In genomic region chr1:58152709-58153108, GRCh38 we compare ENCODE assay signal across 29 cellular contexts.
"Had no signal": no experiment of that assay in that cellular context is flagged by ENCODE, and none has a peak within 500 bp of the region (broad histone marks: within the 10 kb centered on the region; RNA-seq: fewer than 3 reads in every experiment).

No MANE protein-coding gene starts in this region.

- H3K36me3 ChIP-seq: brain microvascular endothelial cell had no signal

- H3K27me3 ChIP-seq: brain microvascular endothelial cell had no signal

- H3K27ac ChIP-seq: brain microvascular endothelial cell, coronary artery, dorsolateral prefrontal cortex had no signal

- DNase-seq: activated CD4-positive, alpha-beta memory T cell treated with anti-CD3 and anti-CD28 coated beads for 36 hours; activated CD4-positive, alpha-beta T cell treated with anti-CD3 and anti-CD28 coated beads for 36 hours; activated CD4-positive, alpha-beta T cell treated with anti-CD3 and anti-CD28 coated beads, Interleukin-2, amount 10 ng/mL, durations not matched to agents 24 days and 14 days; activated CD4-positive, CD25-positive, alpha-beta regulatory T cell; activated CD4-positive, CD25-positive, alpha-beta regulatory T cell treated with anti-CD3 and anti-CD28 coated beads, Interleukin-2, amount 50 U/mL, for 72 hours; activated CD8-positive, alpha-beta memory T cell treated with anti-CD3 and anti-CD28 coated beads, Interleukin-2, amount 10 ng/mL, durations not matched to agents 7 days and 5 days; activated CD8-positive, alpha-beta memory T cell treated with anti-CD3 and anti-CD28 coated beads, Interleukin-2, amount 50 U/mL, for 4 hours; activated CD8-positive, alpha-beta T cell treated with anti-CD3 and anti-CD28 coated beads, Interleukin-2, amount 10 ng/mL, durations not matched to agents 7 days and 5 days; activated effector memory CD4-positive, alpha-beta T cell treated with Interleukin-2 at 50 U/mL for 16 hours; activated gamma-delta T cell treated with Interleukin-2 at 50 U/mL for 16 hours; activated naive CD4-positive, alpha-beta T cell treated with anti-CD3 and anti-CD28 coated beads, Interleukin-2, amount 50 U/mL, for 16 hours; activated naive CD4-positive, alpha-beta T cell treated with Interleukin-2 at 50 U/mL for 16 hours; activated T-cell treated with anti-CD3 and anti-CD28 coated beads, Interleukin-2, amount 50 U/mL, for 1 hour; amniotic stem cell; anterior cingulate cortex; brain microvascular endothelial cell; dorsolateral prefrontal cortex; effector memory CD4-positive, alpha-beta T cell; endodermal cell; foreskin fibroblast; head of caudate nucleus; T-helper 17 cell; T1000 had no signal

- FAIRE-seq: astrocyte, bronchial epithelial cell, frontal cortex had no signal

- ATAC-seq: activated CD4-positive, alpha-beta T cell treated with anti-CD3 and anti-CD28 coated beads for 36 hours; activated CD8-positive, alpha-beta memory T cell treated with anti-CD3 and anti-CD28 coated beads, Interleukin-2, amount 10 ng/mL, durations not matched to agents 7 days and 5 days; activated CD8-positive, alpha-beta T cell treated with anti-CD3 and anti-CD28 coated beads, Interleukin-2, amount 10 ng/mL, durations not matched to agents 7 days and 5 days; activated T-helper 17 cell treated with anti-CD3 and anti-CD28 coated beads, Interleukin-2, amount 50 U/mL, for 72 hours; esophagus mucosa; T-helper 17 cell had no signal

- H3K4me3 ChIP-seq: coronary artery, dorsolateral prefrontal cortex had no signal
